In the genomic region with DNA sequence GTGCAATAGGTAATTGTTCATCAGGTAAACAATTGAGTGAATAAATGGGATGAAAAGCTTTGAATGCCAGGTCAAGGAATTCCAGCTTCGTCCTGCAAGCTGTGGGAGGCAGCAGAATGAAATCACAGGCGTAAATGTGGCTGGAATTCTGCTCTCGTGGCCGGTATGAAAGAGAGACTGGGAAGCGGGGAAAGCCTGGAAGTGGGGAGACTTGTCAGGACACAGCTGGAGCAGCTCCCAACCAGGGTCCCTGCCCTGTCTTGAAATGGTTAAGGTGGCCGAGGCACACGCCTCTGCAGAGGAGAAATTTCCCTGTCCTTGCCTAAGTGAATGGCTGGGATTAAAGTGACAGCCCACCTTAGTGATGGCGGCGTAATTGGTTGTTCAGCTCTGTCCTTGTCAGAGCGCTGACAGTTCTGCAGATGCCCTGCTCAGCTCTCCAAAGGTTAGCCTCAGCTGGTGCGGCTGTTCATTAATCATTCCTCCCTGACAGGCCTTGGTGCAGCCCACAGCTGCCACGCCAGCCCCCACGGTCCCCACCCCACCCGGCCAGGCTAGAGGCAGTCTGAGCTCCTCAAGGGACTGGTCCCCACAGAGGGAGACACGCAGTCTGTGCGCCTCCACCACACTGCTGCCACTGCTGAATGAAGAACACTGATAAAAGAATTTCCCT, we compare ENCODE assay signal across 1 cellular context.
TF ChIP-seq lines count a peak whose summit lies in the region.

No MANE protein-coding gene starts in this region.

TF ChIP-seq in SK-N-SH, 30 proteins besides CTCF, POLR2A, EP300 and RAD21 (continued from another document):
- no peak for TF ChIP-seq IRF3 (IDR thresholded peaks at IDR 0.05; ENCODE audit: low read depth, low read length)
- TF ChIP-seq GABPA (IDR thresholded peaks at IDR 0.05; ENCODE audit: low read depth), result no peak
- no peak for TF ChIP-seq POLR2AphosphoS5 (IDR thresholded peaks at IDR 0.05; ENCODE audit: low read depth, low read length)
- TF ChIP-seq EZH2phosphoT487 (IDR thresholded peaks at IDR 0.05; ENCODE audit: borderline replicate concordance, low read depth), result no peak
- TF ChIP-seq REST (IDR thresholded peaks at IDR 0.05; ENCODE audit: low read depth, low read length), result no peak
